ENCODE assay signal across 1 cellular context in genomic region chr5:123511648-123512605, GRCh38.
A peak's percentile ranks its signal among the peaks of the same experiment; 100 is the strongest.
TF ChIP-seq lines count a peak whose summit lies in the region.

Gene CSNK1G3, plus strand, starts transcription at chr5:123512177. Its CDS starts 33,487 bp downstream, at chr5:123545664.

TF ChIP-seq in K562, 482 proteins besides CTCF, POLR2A, EP300 and RAD21 (continued from another document and continues in another):
- TF ChIP-seq MLLT1 (IDR thresholded peaks at IDR 0.05) (peak in 1 of 2 experiments; percentile 27; a peak in 1 of 4 replicates), EGR1 (conservative IDR thresholded peaks at IDR 0.05) (peak; percentile 42), XRCC3 (IDR thresholded peaks at IDR 0.05) (no peak), NBN (IDR thresholded peaks at IDR 0.05; ENCODE audit: low read depth) (no peak; the same call in none of the 2 replicates), ZFP1 (CRISPR knock-in tag; IDR thresholded peaks at IDR 0.05) (no peak), REST (CRISPR knock-in tag; IDR thresholded peaks at IDR 0.05; ENCODE audit: low read depth) (no peak), FIP1L1 (IDR thresholded peaks at IDR 0.05; ENCODE audit: low read depth, low read length, poor library complexity, severe bottlenecking) (no peak), SMARCE1 (IDR thresholded peaks at IDR 0.05) (no peak), HNRNPL (IDR thresholded peaks at IDR 0.05; ENCODE audit: low read depth, low read length) (no peak), NCOA1 (IDR thresholded peaks at IDR 0.05; ENCODE audit: low read depth) (0 out of 2 replicates have a peak, but pooled peaks have one; percentile 15), GTF2E2 (tag; IDR thresholded peaks at IDR 0.05) (peak; percentile 94), BRD4 (IDR thresholded peaks at IDR 0.05) (0 out of 2 replicates have a peak, but pooled peaks have one; percentile 4), ZNF699 (CRISPR knock-in tag; IDR thresholded peaks at IDR 0.05; ENCODE audit: insufficient replicate concordance) (no peak), CHD1 (IDR thresholded peaks at IDR 0.05; ENCODE audit: low read length) (no peak), SNAPC5 (CRISPR knock-in tag; IDR thresholded peaks at IDR 0.05) (no peak), RBM17 (IDR thresholded peaks at IDR 0.05; ENCODE audit: borderline replicate concordance, low read depth, low read length) (no peak), E2F8 (IDR thresholded peaks at IDR 0.05; ENCODE audit: low read depth, partially characterized antibody) (no peak), PHF8 (IDR thresholded peaks at IDR 0.05; ENCODE audit: borderline replicate concordance, low read length) (peak; percentile 72), HNRNPLL (IDR thresholded peaks at IDR 0.05; ENCODE audit: low read depth, low read length, poor library complexity, severe bottlenecking) (peak; percentile 32), ZFP36 (IDR thresholded peaks at IDR 0.05; ENCODE audit: low read depth, low read length, partially characterized antibody) (peak; percentile 26), HDAC1 (IDR thresholded peaks at IDR 0.05) (peak in 1 of 2 experiments; percentile 19; a peak in 1 of 4 replicates), IFI16 (CRISPR knock-in tag; IDR thresholded peaks at IDR 0.05) (no peak), FOXK1 (CRISPR knock-in tag; IDR thresholded peaks at IDR 0.05; ENCODE audit: borderline replicate concordance) (no peak), TAF7 (tag; IDR thresholded peaks at IDR 0.05) (peak; percentile 90), TEAD4 (IDR thresholded peaks at IDR 0.05; ENCODE audit: low read length) (peak; percentile 55), TEAD4 (CRISPR knock-in tag; IDR thresholded peaks at IDR 0.05; ENCODE audit: borderline replicate concordance) (no peak), THRB (CRISPR knock-in tag; conservative IDR thresholded peaks at IDR 0.05) (no peak), SFPQ (IDR thresholded peaks at IDR 0.05; ENCODE audit: low read depth, low read length) (no peak), NCOR1 (IDR thresholded peaks at IDR 0.05) (no peak), ZC3H4 (CRISPR knock-in tag; IDR thresholded peaks at IDR 0.05; ENCODE audit: borderline replicate concordance) (no peak), ZNF212 (CRISPR knock-in tag; IDR thresholded peaks at IDR 0.05) (no peak), BRF2 (IDR thresholded peaks at IDR 0.05; ENCODE audit: borderline replicate concordance, insufficient read depth, insufficient read length) (no peak), AFF1 (IDR thresholded peaks at IDR 0.05; ENCODE audit: low read depth in 1 of 2, partially characterized antibody in 2 of 2) (peak in 1 of 2 experiments; percentile 89), RHOXF2B (CRISPR knock-in tag; conservative IDR thresholded peaks at IDR 0.05) (no peak), ILK (tag; IDR thresholded peaks at IDR 0.05; ENCODE audit: borderline replicate concordance, low read depth) (no peak), TBP (optimal IDR thresholded peaks at IDR 0.05; ENCODE audit: low read depth, low read length) (peak; percentile 96), RBM14 (IDR thresholded peaks at IDR 0.05; ENCODE audit: borderline replicate concordance, insufficient read depth, low read depth, low read length) (no peak), ZNF263 (CRISPR knock-in tag; IDR thresholded peaks at IDR 0.05; ENCODE audit: borderline replicate concordance) (no peak), MAFF (IDR thresholded peaks at IDR 0.05; ENCODE audit: low read length) (no peak), MCM7 (IDR thresholded peaks at IDR 0.05) (no peak), NCOA6 (IDR thresholded peaks at IDR 0.05) (no peak), POLR2AphosphoS5 (IDR thresholded peaks at IDR 0.05; ENCODE audit: control insufficient read depth, insufficient read depth, low read depth, low read length) (peak; percentile 93), PCBP1 (IDR thresholded peaks at IDR 0.05; ENCODE audit: low read depth, low read length, poor library complexity, severe bottlenecking) (no peak), ELF4 (CRISPR knock-in tag; IDR thresholded peaks at IDR 0.05) (0 out of 2 replicates have a peak, but pooled peaks have one; percentile 20), TRIM25 (IDR thresholded peaks at IDR 0.05; ENCODE audit: borderline replicate concordance) (no peak), DNMT1 (IDR thresholded peaks at IDR 0.05) (no peak)
